21 cellular contexts compared by ENCODE assay signal in genomic region chr18:11970466-11971220, GRCh38.
"Had no signal": no experiment of that assay in that cellular context is flagged by ENCODE, and none has a peak within 500 bp of the region (broad histone marks: within the 10 kb centered on the region; RNA-seq: fewer than 3 reads in every experiment).

No MANE protein-coding gene starts in this region.

- H3K9me3 ChIP-seq: gastroesophageal sphincter, left lung, lower lobe of right lung, neutrophil, testis, tibial nerve had no signal

- H3K4me1 Mint-ChIP-seq: memory B cell; stimulated activated naive B cell treated with anti-CD40 and anti-IgM and Interleukin-4, amounts not matched to agents 10 μg/mL and 1 μg/mL and 100 μg/mL, for 72 hours; stimulated activated naive CD8-positive, alpha-beta T cell treated with anti-CD3 and anti-CD28 coated beads, Interleukin-15, amount 100 ng/mL, for 72 hours had no signal

- H3K36me3 ChIP-seq: gastroesophageal sphincter, left lung, lower lobe of right lung, neutrophil, tibial nerve had no signal

- H3K27ac Mint-ChIP-seq: memory B cell; naive thymus-derived CD4-positive, alpha-beta T cell; nephron progenitor cell; stimulated activated naive B cell treated with anti-CD40 and anti-IgM and Interleukin-4, amounts not matched to agents 10 μg/mL and 1 μg/mL and 100 μg/mL, for 72 hours; stimulated activated naive CD8-positive, alpha-beta T cell treated with anti-CD3 and anti-CD28 coated beads, Interleukin-15, amount 100 ng/mL, for 72 hours had no signal

- H3K4me1 ChIP-seq: lower lobe of right lung, testis, tibial nerve had no signal

- H3K27ac ChIP-seq: dorsolateral prefrontal cortex, gastroesophageal sphincter, left lung, lower lobe of right lung, neutrophil, testis, tibial nerve had no signal

- DNase-seq: cortex of kidney; effector CD8-positive, alpha-beta T cell; foreskin fibroblast; glutamatergic neuron; islet precursor cell; lower lobe of right lung; naive thymus-derived CD4-positive, alpha-beta T cell; nephron progenitor cell; stimulated activated CD4-positive, alpha-beta T cell treated with anti-CD3 and anti-CD28 coated beads, Interleukin-2, amount 100 ng/mL, for 24 hours; stimulated activated CD4-positive, alpha-beta T cell treated with anti-CD3 and anti-CD28 coated beads, Interleukin-4, amount 100 ng/mL, for 4 hours; stimulated activated naive B cell treated with anti-CD40 and anti-IgM and Interleukin-4, amounts not matched to agents 10 μg/mL and 1 μg/mL and 100 μg/mL, for 72 hours; stimulated activated naive CD8-positive, alpha-beta T cell treated with anti-CD3 and anti-CD28 coated beads, Interleukin-15, amount 100 ng/mL, for 72 hours; testis had no signal

- H3K36me3 Mint-ChIP-seq: memory B cell; naive thymus-derived CD4-positive, alpha-beta T cell; stimulated activated naive B cell treated with anti-CD40 and anti-IgM and Interleukin-4, amounts not matched to agents 10 μg/mL and 1 μg/mL and 100 μg/mL, for 72 hours had no signal

- H3K4me3 ChIP-seq: dorsolateral prefrontal cortex, gastroesophageal sphincter, left lung, lower lobe of right lung, testis, tibial nerve had no signal

- H3K27me3 ChIP-seq: dorsolateral prefrontal cortex, gastroesophageal sphincter, left lung, neutrophil, testis, tibial nerve had no signal

- ATAC-seq: esophagus mucosa; gastroesophageal sphincter; left lung; lower lobe of right lung; naive thymus-derived CD4-positive, alpha-beta T cell; sciatic nerve; stimulated activated naive B cell treated with anti-CD40 and anti-IgM and Interleukin-4, amounts not matched to agents 10 μg/mL and 1 μg/mL and 100 μg/mL, for 72 hours; stimulated activated naive CD8-positive, alpha-beta T cell treated with anti-CD3 and anti-CD28 coated beads, Interleukin-15, amount 100 ng/mL, for 72 hours had no signal

- H3K27me3 Mint-ChIP-seq: stimulated activated naive CD8-positive, alpha-beta T cell treated with anti-CD3 and anti-CD28 coated beads, Interleukin-15, amount 100 ng/mL, for 72 hours had no signal

- H3K9me3 Mint-ChIP-seq: memory B cell; stimulated activated naive B cell treated with anti-CD40 and anti-IgM and Interleukin-4, amounts not matched to agents 10 μg/mL and 1 μg/mL and 100 μg/mL, for 72 hours; stimulated activated naive CD8-positive, alpha-beta T cell treated with anti-CD3 and anti-CD28 coated beads, Interleukin-15, amount 100 ng/mL, for 72 hours had no signal

- H3K4me3 Mint-ChIP-seq: memory B cell; nephron progenitor cell; stimulated activated naive B cell treated with anti-CD40 and anti-IgM and Interleukin-4, amounts not matched to agents 10 μg/mL and 1 μg/mL and 100 μg/mL, for 72 hours; stimulated activated naive CD8-positive, alpha-beta T cell treated with anti-CD3 and anti-CD28 coated beads, Interleukin-15, amount 100 ng/mL, for 72 hours had no signal
